In the genomic region with DNA sequence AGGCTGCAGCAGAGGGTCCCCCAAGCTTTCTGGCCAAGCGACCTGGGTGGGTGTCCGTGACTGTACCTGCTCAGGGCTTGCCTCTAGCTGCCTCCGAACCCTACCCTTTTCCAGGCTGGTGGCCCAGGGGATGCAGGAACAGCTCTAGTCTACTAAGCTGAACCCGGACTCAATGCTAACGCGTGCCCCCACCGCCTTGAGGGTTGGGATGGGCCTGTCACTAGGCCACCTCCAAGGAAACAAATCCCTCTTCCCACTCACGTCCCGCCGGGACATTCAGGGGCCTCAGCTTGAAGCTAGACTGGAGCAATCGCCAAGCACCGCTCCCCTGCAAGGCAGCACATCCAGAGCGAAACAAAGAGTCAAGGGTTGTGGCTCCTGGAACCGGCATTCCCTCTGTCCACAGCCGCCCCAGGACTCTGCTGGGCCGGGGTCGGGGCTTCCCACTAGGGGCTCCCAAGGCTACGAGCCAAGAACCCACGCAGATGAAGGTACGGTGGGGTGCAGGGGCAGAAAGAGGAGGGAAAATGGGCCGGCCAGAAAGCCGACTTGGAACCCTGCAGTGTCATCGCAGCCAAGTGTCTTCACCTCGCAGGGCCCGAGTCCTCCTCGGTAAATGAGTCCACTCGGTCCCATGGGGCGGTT, we compare ENCODE assay signal across 9 cellular contexts. TPM values are rescaled to one million over a fixed set of nuclear protein-coding genes. Genes with fewer than 3 reads are reported as not detected.
DNase-seq lines count a peak whose midpoint lies in the region; TF ChIP-seq lines count a peak whose summit lies in the region.
"Had no signal": no experiment of that assay in that cellular context is flagged by ENCODE, and none has a peak within 500 bp of the region (broad histone marks: within the 10 kb centered on the region; RNA-seq: fewer than 3 reads in every experiment).

No MANE protein-coding gene starts in this region.

- TF ChIP-seq CTCF in Caco-2 (IDR thresholded peaks at IDR 0.05; ENCODE audit: insufficient read depth in 1 of 2, low read depth in 1 of 2, low read length in 1 of 2, severe bottlenecking in 1 of 2, unreplicated experiment in 1 of 2) (no peak), HEK293 (tag by site-specific recombination; IDR thresholded peaks at IDR 0.05) (no peak), esophagus muscularis mucosa (IDR thresholded peaks at IDR 0.05) (no peak), neural crest cell (conservative IDR thresholded peaks at IDR 0.05) (no peak), GM20000 (IDR thresholded peaks at IDR 0.05; ENCODE audit: extremely low read depth, missing control alignments) (no peak)

- H3K36me3 ChIP-seq in Caco-2 (ENCODE audit: control insufficient read depth, insufficient read depth, low read length) (no peaks in the 10 kb centered on the region), HEK293 (ENCODE audit: control insufficient read depth in 2 of 2, insufficient read depth in 1 of 2, low read length in 2 of 2) (no peaks in the 10 kb centered on the region), esophagus muscularis mucosa (no peaks in the 10 kb centered on the region)

- no TSS peak for BruUV-seq in Caco-2 (replicated peaks; lab: Mats Ljungman, UMichigan)

- H3K4me1 Mint-ChIP-seq in Caco-2 (ENCODE audit: low read depth, unreplicated experiment) (no peaks in the 10 kb centered on the region), neural crest cell (peaks cover 44% of the 10 kb centered on the region)
- H3K4me1 Mint-ChIP-seq in T-helper 1 cell treated with Interleukin-12 subunit alpha and Interleukin-12 subunit beta and Interleukin-4 antibody, amounts not matched to agents 30 μg/mL and 1 μg/mL, for 36 hours (ENCODE audit: low read depth), result peaks cover 20% of the 10 kb centered on the region

- WGBS in esophagus muscularis mucosa, result 14% methylated on average over 7 of the region's 28 CpGs

- H3K9me3 Mint-ChIP-seq in Caco-2 (ENCODE audit: unreplicated experiment) (no peaks in the 10 kb centered on the region), neural crest cell (no peaks in the 10 kb centered on the region)
- no peaks in the 10 kb centered on the region for H3K9me3 Mint-ChIP-seq in T-helper 1 cell treated with Interleukin-12 subunit alpha and Interleukin-12 subunit beta and Interleukin-4 antibody, amounts not matched to agents 30 μg/mL and 1 μg/mL, for 36 hours

- intact Hi-C loops in Caco-2 (cut with micrococcal nuclease; ENCODE audit: unreplicated experiment) (loop anchor here (2.0 kb wide), 1 partner anchor 139 kb away; no protein-coding TSS in a partner anchor), esophagus muscularis mucosa (cut with DNase I) (loop anchor here (5.0 to 10.0 kb wide), 2 partner anchors 113 to 315 kb away; no protein-coding TSS in a partner anchor)

- DNase-seq in Caco-2, result no peak
- DNase-seq in esophagus muscularis mucosa (ENCODE audit: extremely low spot score), result no peak
- peak; percentile 20 for DNase-seq in neural crest cell (ENCODE audit: low read depth, low spot score)
- DNase-seq in NCI-H2227 treated with DMSO at 0.1 percent for 48 hours (lab: John Stamatoyannopoulos, UW), result no peak
- no peak for DNase-seq in GM20000 (ENCODE audit: low spot score)
- DNase-seq in NCI-H128 (lab: John Stamatoyannopoulos, UW; ENCODE audit: unreplicated experiment), result no peak

- H3K9me3 ChIP-seq in Caco-2 (no peaks in the 10 kb centered on the region), HEK293 (ENCODE audit: control insufficient read depth, insufficient read depth, low read depth, low read length) (no peaks in the 10 kb centered on the region), esophagus muscularis mucosa (no peaks in the 10 kb centered on the region)

- peak overlapping the region; percentile 90 for H3K4me3 Mint-ChIP-seq in Caco-2 (ENCODE audit: unreplicated experiment)
- peak overlapping the region; percentile 79 for H3K4me3 Mint-ChIP-seq in T-helper 1 cell treated with Interleukin-12 subunit alpha and Interleukin-12 subunit beta and Interleukin-4 antibody, amounts not matched to agents 30 μg/mL and 1 μg/mL, for 36 hours
- peak overlapping the region; percentile 80 for H3K4me3 Mint-ChIP-seq in neural crest cell

- TF ChIP-seq POLR2A in esophagus muscularis mucosa (IDR thresholded peaks at IDR 0.05; ENCODE audit: low read depth), result no peak

- H3K36me3 Mint-ChIP-seq in Caco-2 (ENCODE audit: insufficient read depth, unreplicated experiment) (peaks cover 50% of the 10 kb centered on the region), neural crest cell (ENCODE audit: low read depth) (peaks cover 4% of the 10 kb centered on the region)
- H3K36me3 Mint-ChIP-seq in T-helper 1 cell treated with Interleukin-12 subunit alpha and Interleukin-12 subunit beta and Interleukin-4 antibody, amounts not matched to agents 30 μg/mL and 1 μg/mL, for 36 hours (ENCODE audit: low read depth), result peaks cover 2% of the 10 kb centered on the region

- peak overlapping the region; percentile 74 for H3K27ac Mint-ChIP-seq in Caco-2 (ENCODE audit: unreplicated experiment)
- peak overlapping the region; percentile 68 for H3K27ac Mint-ChIP-seq in T-helper 1 cell treated with Interleukin-12 subunit alpha and Interleukin-12 subunit beta and Interleukin-4 antibody, amounts not matched to agents 30 μg/mL and 1 μg/mL, for 36 hours
- H3K27ac Mint-ChIP-seq in neural crest cell (ENCODE audit: unreplicated experiment), result peak overlapping the region; percentile 83

- CTCF ChIA-PET in Caco-2 (lab: Charles Lee) (interaction anchor here (0.9 to 2.3 kb wide), 4 partner anchors 10 to 139 kb away, joined by 3 to 7 read pairs (median 5); no protein-coding TSS in a partner anchor), HEK293 (lab: Yijun Ruan, JAX) (interaction anchor here (0.6 to 2.4 kb wide), 6 partner anchors 10 to 1533 kb away, joined by 3 to 9 read pairs (median 3); a partner anchor contains a TSS)

- H3K4me1 ChIP-seq in Caco-2 (no peaks in the 10 kb centered on the region; the same call in 1 of the 2 replicates), HEK293 (ENCODE audit: control insufficient read depth, insufficient read depth, low read length) (0 out of 2 replicates have a peak, but pooled peaks cover 2% of the 10 kb centered on the region), esophagus muscularis mucosa (peaks cover 56 to 73% (median 71%) of the 10 kb centered on the region in 4 donors)

- H3K27me3 ChIP-seq in Caco-2 (replicated peaks; ENCODE audit: control insufficient read depth, insufficient read depth, low read length) (no peaks in the 10 kb centered on the region), esophagus muscularis mucosa (no peaks in the 10 kb centered on the region)

- H3K27me3 Mint-ChIP-seq in Caco-2 (ENCODE audit: insufficient read depth, unreplicated experiment) (no peaks in the 10 kb centered on the region), neural crest cell (ENCODE audit: low read depth) (peaks cover 11% of the 10 kb centered on the region)
- H3K27me3 Mint-ChIP-seq in T-helper 1 cell treated with Interleukin-12 subunit alpha and Interleukin-12 subunit beta and Interleukin-4 antibody, amounts not matched to agents 30 μg/mL and 1 μg/mL, for 36 hours (ENCODE audit: low read depth), result no peaks in the 10 kb centered on the region

- POLR2A ChIA-PET in Caco-2 (lab: Charles Lee), result no interaction called here
- POLR2A ChIA-PET in HEK293 (lab: Yijun Ruan, JAX), result interaction anchor here (1.2 kb wide), 1 partner anchor 90 kb away, joined by 3 read pairs; no protein-coding TSS in a partner anchor

- H3K27ac ChIP-seq in HEK293 (ENCODE audit: extremely low read depth, low read depth, low read length) (peak overlapping the region; percentile 66; the same call in 1 of the 2 replicates), esophagus muscularis mucosa (replicated peaks in 1 of 4) (peak overlapping the region; percentile 88 to 91 (median 90))

- TF ChIP-seq EP300 in esophagus muscularis mucosa (IDR thresholded peaks at IDR 0.05), result no peak

- H3K4me3 ChIP-seq in Caco-2 (ENCODE audit: low read depth, low read length) (peak overlapping the region; percentile 75), HEK293 (ENCODE audit: low read depth, low read length) (peak overlapping the region; percentile 12), esophagus muscularis mucosa (peak overlapping the region; percentile 75 to 78 (median 77))

TF ChIP-seq in HEK293, 187 proteins besides CTCF, POLR2A, EP300 and RAD21 (continues in another document):
- TF ChIP-seq ZBTB20 (tag by site-specific recombination; IDR thresholded peaks at IDR 0.05) (peak; percentile 69), ZBTB7A (tag by site-specific recombination; IDR thresholded peaks at IDR 0.05; ENCODE audit: low read depth) (no peak), ZNF549 (tag by site-specific recombination; IDR thresholded peaks at IDR 0.05) (no peak), ZFP69B (tag by site-specific recombination; IDR thresholded peaks at IDR 0.05) (no peak), ZNF335 (tag by site-specific recombination; conservative IDR thresholded peaks at IDR 0.05) (peak; percentile 69), KLF7 (tag by site-specific recombination; IDR thresholded peaks at IDR 0.05; ENCODE audit: borderline replicate concordance) (no peak), ZFP3 (tag by site-specific recombination; IDR thresholded peaks at IDR 0.05; ENCODE audit: low read depth) (no peak), ZNF654 (tag by site-specific recombination; IDR thresholded peaks at IDR 0.05; ENCODE audit: low read depth) (no peak), ZNF785 (tag by site-specific recombination; IDR thresholded peaks at IDR 0.05) (no peak), ZBTB17 (tag by site-specific recombination; IDR thresholded peaks at IDR 0.05) (peak; percentile 79), ZNF600 (tag by site-specific recombination; IDR thresholded peaks at IDR 0.05) (peak; percentile 50; the same call in 1 of the 2 replicates), ZNF501 (tag by site-specific recombination; IDR thresholded peaks at IDR 0.05) (0 out of 2 replicates have a peak, but pooled peaks have one; percentile 35), ZNF394 (tag by site-specific recombination; IDR thresholded peaks at IDR 0.05; ENCODE audit: borderline replicate concordance) (no peak), ZSCAN16 (tag by site-specific recombination; IDR thresholded peaks at IDR 0.05) (no peak), ZNF202 (tag by site-specific recombination; IDR thresholded peaks at IDR 0.05; ENCODE audit: borderline replicate concordance) (no peak)

RNA-seq across cellular contexts. Expression of a gene that starts 2.9 kb away (rescaled TPM):
- total RNA-seq in Caco-2 (2022) (0.97 TPM in 1 of 2 replicates, not detected in the other), esophagus muscularis mucosa (10 to 100 TPM; 14.4 to 81.6 (median 46.3) TPM), neural crest cell (0.93 and 1.0 TPM in 2 replicates)
- total RNA-seq: SK-MEL-5 had no signal

Comparison
In these comparisons a context has a peak if more than half of its experiments do, and no peak if none do; other contexts are left out.
1. H3K4me3 ChIP-seq: peak in every context shown above with its lines; median percentile 77 in esophagus muscularis mucosa; 75 in Caco-2; 12 in HEK293.